12 cellular contexts compared by ENCODE assay signal in genomic region chr17:55272711-55273578, GRCh38. TPM values are rescaled to one million over a fixed set of nuclear protein-coding genes. Genes with fewer than 3 reads are reported as not detected.
DNase-seq lines count a peak whose midpoint lies in the region; ATAC-seq, FAIRE-seq and TF ChIP-seq lines count a peak whose summit lies in the region.
"Had no signal": no experiment of that assay in that cellular context is flagged by ENCODE, and none has a peak within 500 bp of the region (broad histone marks: within the 10 kb centered on the region; RNA-seq: fewer than 3 reads in every experiment).

No MANE protein-coding gene starts in this region.

- CTCF ChIA-PET in K562 (lab: Yijun Ruan, JAX; ENCODE audit: low intra/inter-chr PET ratio) = no interaction called here

- no peak for ATAC-seq in K562
- peak; percentile 37 to 59 (median 42) for ATAC-seq in psoas muscle
- ATAC-seq in upper lobe of right lung = no peak
- no peak for ATAC-seq in HG03135 (IDR thresholded peaks at IDR 0.05; ENCODE audit: unreplicated experiment)
- ATAC-seq: GM12878 had no signal

- TF ChIP-seq CTCF in K562 (IDR thresholded peaks at IDR 0.05 in 2 of 3, conservative IDR thresholded peaks at IDR 0.05 in 1 of 3; ENCODE audit: insufficient read depth in 2 of 3, low read depth in 1 of 3, low read length in 3 of 3) = no peak
- no peak for TF ChIP-seq CTCF in right atrium auricular region (IDR thresholded peaks at IDR 0.05)
- no peak for TF ChIP-seq CTCF in psoas muscle (IDR thresholded peaks at IDR 0.05)
- TF ChIP-seq CTCF in upper lobe of right lung (IDR thresholded peaks at IDR 0.05) = no peak

- H3K79me2 ChIP-seq in K562 (ENCODE audit: control insufficient read depth, insufficient read depth, low read length) = no peaks in the 10 kb centered on the region

- H3K27ac ChIP-seq in K562 (ENCODE audit: extremely low read depth, low read depth, low read length) (no peak overlapping the region), right atrium auricular region (peak overlapping the region; percentile 88 to 94), psoas muscle (peak overlapping the region; percentile 75), upper lobe of right lung (peak overlapping the region; percentile 38)

- H3K27me3 ChIP-seq in K562 (ENCODE audit: control insufficient read depth in 2 of 2, insufficient read depth in 2 of 2, low read length in 2 of 2) (peaks cover 1 to 16% of the 10 kb centered on the region in 2 experiments; a peak in 3 of 5 replicates), right atrium auricular region (no peaks in the 10 kb centered on the region), psoas muscle (ENCODE audit: insufficient read depth in 3 of 3, low read length in 2 of 3) (no peaks in the 10 kb centered on the region), upper lobe of right lung (no peaks in the 10 kb centered on the region)

- intact Hi-C loops in K562 (cut with micrococcal nuclease) (no loop called here), psoas muscle (cut with DNase I) (no loop called here), upper lobe of right lung (cut with DNase I) (no loop called here)

- no peak for TF ChIP-seq EP300 in K562 (IDR thresholded peaks at IDR 0.05; ENCODE audit: low read length)

- no peak overlapping the region for H3K4me3 ChIP-seq in K562
- H3K4me3 ChIP-seq in right atrium auricular region = no peak overlapping the region
- H3K4me3 ChIP-seq in psoas muscle = peak overlapping the region; percentile 15
- H3K4me3 ChIP-seq in upper lobe of right lung = no peak overlapping the region
- H3K4me3 ChIP-seq: GM12878 had no signal

- no peak for DNase-seq in K562 (ENCODE audit: extremely low read depth in 1 of 4, low spot score in 3 of 4)
- no peak for DNase-seq in right atrium auricular region (ENCODE audit: low spot score)
- DNase-seq in psoas muscle = no peak
- DNase-seq in upper lobe of right lung = no peak
- DNase-seq in NCI-H2171 (lab: John Stamatoyannopoulos, UW) = no peak
- no peak for DNase-seq in NCI-H2081 (lab: John Stamatoyannopoulos, UW)
- DNase-seq in NCI-H526 treated with DMSO at 0.1 percent for 48 hours (lab: John Stamatoyannopoulos, UW) = no peak
- DNase-seq: activated naive CD4-positive, alpha-beta T cell; CD4-positive, alpha-beta T cell had no signal

- FAIRE-seq in K562 (lab: Jason Lieb, UNC) = no peak
- FAIRE-seq: GM12878 had no signal

- H3K36me3 ChIP-seq in K562 (ENCODE audit: control insufficient read depth, insufficient read depth, low read length) (no peaks in the 10 kb centered on the region), right atrium auricular region (no peaks in the 10 kb centered on the region), psoas muscle (ENCODE audit: insufficient read depth in 1 of 2, low read depth in 1 of 2) (no peaks in the 10 kb centered on the region), upper lobe of right lung (no peaks in the 10 kb centered on the region)

- H3K4me2 ChIP-seq in K562 (ENCODE audit: insufficient read depth, low read length) = no peak overlapping the region

- H4K20me1 ChIP-seq in K562 (replicated peaks; ENCODE audit: control insufficient read depth, insufficient read depth, low read length) = no peaks in the 10 kb centered on the region

- TF ChIP-seq POLR2A in K562 (conservative IDR thresholded peaks at IDR 0.05) = no peak

- no TSS peak for BruUV-seq in K562 (replicated peaks; lab: Mats Ljungman, UMichigan)

- WGBS in K562 (ENCODE audit: insufficient coverage, low coverage, missing lambda C conversion rate) = 4% methylated on average over 13 of the region's 13 CpGs
- WGBS in psoas muscle, 3 donors = 44 to 50% (median 47%) methylated on average over 13 of the region's 13 CpGs

- H3K4me1 ChIP-seq in K562 (replicated peaks in 1 of 2; ENCODE audit: control insufficient read depth in 2 of 2, insufficient read depth in 2 of 2, low read length in 2 of 2) = 0 out of 5 replicates have a peak, but pooled peaks cover 0 to 3% of the 10 kb centered on the region in 2 experiments
- H3K4me1 ChIP-seq in right atrium auricular region = peaks cover 0 to 78% of the 10 kb centered on the region in 2 donors
- H3K4me1 ChIP-seq in psoas muscle = peaks cover 19% of the 10 kb centered on the region
- peaks cover 46% of the 10 kb centered on the region for H3K4me1 ChIP-seq in upper lobe of right lung

- POLR2A ChIA-PET in K562 (lab: Yijun Ruan, JAX) = interaction anchor here (0.6 kb wide), 1 partner anchor 72 kb away, joined by 3 read pairs; no protein-coding TSS in a partner anchor

- H3K9ac ChIP-seq in K562 (ENCODE audit: insufficient read depth in 1 of 2, low read depth in 2 of 2, low read length in 2 of 2) = no peak overlapping the region

- TF ChIP-seq RAD21 in K562 (CRISPR knock-in tag; conservative IDR thresholded peaks at IDR 0.05 in 1 of 2, IDR thresholded peaks at IDR 0.05 in 1 of 2) = no peak

- H2AFZ ChIP-seq in K562 (ENCODE audit: low read depth, low read length) = no peak overlapping the region

- in situ Hi-C loops in K562 (cut with MboI) = no loop called here

- H3K9me3 ChIP-seq in K562 (replicated peaks; ENCODE audit: control insufficient read depth, insufficient read depth, low read depth, low read length) = no peaks in the 10 kb centered on the region
- no peaks in the 10 kb centered on the region for H3K9me3 ChIP-seq in right atrium auricular region
- H3K9me3 ChIP-seq in psoas muscle = no peaks in the 10 kb centered on the region
- H3K9me3 ChIP-seq in upper lobe of right lung = no peaks in the 10 kb centered on the region

- no peaks in the 10 kb centered on the region for H3K9me1 ChIP-seq in K562 (ENCODE audit: control insufficient read depth, insufficient read depth, low read length)

TF ChIP-seq in K562, 482 proteins besides CTCF, POLR2A, EP300 and RAD21:
- TF ChIP-seq TAL1 (IDR thresholded peaks at IDR 0.05) = no peak
- TF ChIP-seq IRF2 (CRISPR knock-in tag; IDR thresholded peaks at IDR 0.05) = no peak
- peak; percentile 77 for TF ChIP-seq RBM25 (IDR thresholded peaks at IDR 0.05; ENCODE audit: low read depth, low read length, severe bottlenecking)
- no peak for TF ChIP-seq COPS2 (conservative IDR thresholded peaks at IDR 0.05)

RNA-seq across cellular contexts. Expression of gene HLF, which starts 8.2 kb away (rescaled TPM):
- 0.07 TPM in 1 of 2 replicates, not detected in the other for total RNA-seq in K562 (2011; cell fraction: chromatin; rRNA removed; ENCODE audit: low replicate concordance)
- not detected in 2 replicates for total RNA-seq in K562 (2011; cell fraction: nucleolus; rRNA removed)
- total RNA-seq in K562 (2011; cell fraction: nucleoplasm; rRNA removed) = not detected in 2 replicates
- total RNA-seq in K562 (2014; rRNA removed) = 0.09 and 0.20 TPM in 2 replicates
- total RNA-seq in K562 (2014; rRNA removed; fragmentation: Illumina TruSeq; extraction: Trizol) = 0.15 and 0.32 TPM in 2 replicates
- total RNA-seq in K562 (2015; rRNA removed; fragmentation: Illumina TruSeq; extraction: Trizol) = 0.11 and 0.14 TPM in 2 replicates
- 0.24 and 0.65 TPM in 2 replicates for total RNA-seq in K562 (2021)
- polyA plus RNA-seq in K562 (2011; rRNA removed) = 0.04 and 0.09 TPM in 2 replicates
- 0.03 and 0.07 TPM in 2 replicates for polyA plus RNA-seq in K562 (2011; cell fraction: cytosol; rRNA removed)
- polyA plus RNA-seq in K562 (2011; cell fraction: nucleus; rRNA removed) = 0.08 and 0.16 TPM in 2 replicates
- polyA plus RNA-seq in K562 (2012) = 0.13 and 0.14 TPM in 2 replicates
- 0.08 and 0.09 TPM in 2 replicates for polyA plus RNA-seq in K562 (2014; fragmentation: Illumina TruSeq; extraction: Trizol)
- polyA plus RNA-seq in K562 (2014; fragmentation: Nextera tagmentation; extraction: Ambion mirVana) = under 1 TPM; 0.03 to 0.11 TPM
- polyA plus RNA-seq in K562 (2014; rRNA removed) = 0.05 and 1.4 TPM in 2 replicates
- polyA minus RNA-seq in K562 (2011; rRNA and poly(A)+ RNA removed) = 0.06 and 0.14 TPM in 2 replicates
- 0.73 TPM in 1 of 2 replicates, not detected in the other for polyA minus RNA-seq in K562 (2011; cell fraction: cytosol; rRNA and poly(A)+ RNA removed)
- 0.13 TPM in 1 of 2 replicates, not detected in the other for polyA minus RNA-seq in K562 (2011; cell fraction: nucleus; rRNA and poly(A)+ RNA removed)
- 10 to 100 TPM; 36.9 to 38.4 TPM for total RNA-seq in right atrium auricular region
- total RNA-seq in psoas muscle = 1 to 10 TPM; 3.7 to 5.0 (median 4.4) TPM
- polyA plus RNA-seq in psoas muscle = 1 to 10 TPM in 2 of 3 donors, under 1 TPM in 1; 0.59 to 3.0 (median 1.6) TPM
- 31.8 TPM for total RNA-seq in upper lobe of right lung
- total RNA-seq: neural crest cell had no signal

Comparison
In these comparisons a context has a peak if more than half of its experiments do, and no peak if none do; other contexts are left out.
1. ATAC-seq: peak in psoas muscle (4 of 4); none in K562 (single experiment), upper lobe of right lung (single experiment) and HG03135 (single experiment).